In the genomic region with DNA sequence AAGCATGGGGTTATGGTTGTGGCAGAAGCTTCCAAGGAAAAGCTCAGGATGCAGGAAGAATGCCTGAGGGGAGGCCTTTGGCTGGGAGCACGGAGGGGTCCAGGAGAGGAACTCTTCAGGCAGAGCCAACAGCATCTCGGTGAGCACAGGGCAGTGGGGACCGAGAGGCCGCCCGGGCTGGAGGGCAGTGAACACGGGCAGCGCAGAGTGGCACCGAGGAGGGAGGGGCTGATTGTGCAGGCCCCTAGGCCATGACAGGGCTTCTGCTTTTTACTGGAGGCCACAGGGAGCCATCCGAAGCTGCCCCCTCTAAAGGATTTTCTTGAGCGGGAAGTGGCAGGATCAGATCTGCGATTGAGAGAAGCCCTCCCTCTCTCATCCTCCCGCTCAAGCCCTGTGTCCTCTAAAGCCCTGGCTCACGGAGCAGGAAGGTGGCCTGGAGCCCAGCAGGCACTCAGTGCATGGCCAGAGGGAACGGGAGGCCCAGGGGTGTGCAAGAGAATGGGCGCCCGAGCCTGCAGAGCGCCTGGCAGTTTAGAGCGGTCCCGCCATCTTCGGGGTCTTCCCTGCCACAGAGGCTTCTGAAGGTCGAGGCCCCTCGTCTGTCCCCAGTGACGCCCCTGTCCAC, we compare ENCODE assay signal across 8 cellular contexts. TPM values are rescaled to one million over a fixed set of nuclear protein-coding genes. Genes with fewer than 3 reads are reported as not detected.
DNase-seq lines count a peak whose midpoint lies in the region; ATAC-seq and TF ChIP-seq lines count a peak whose summit lies in the region.

No MANE protein-coding gene starts in this region.

- H3K36me3 ChIP-seq in right atrium auricular region, result no peaks in the 10 kb centered on the region
- H3K36me3 ChIP-seq in mammary epithelial cell (ENCODE audit: insufficient read depth, low read length), result no peaks in the 10 kb centered on the region
- H3K36me3 ChIP-seq in lower lobe of right lung, result no peaks in the 10 kb centered on the region
- H3K36me3 ChIP-seq in stomach, result no peaks in the 10 kb centered on the region

- no peaks in the 10 kb centered on the region for H3K79me2 ChIP-seq in mammary epithelial cell (ENCODE audit: insufficient read depth, low read length)

- DNase-seq in Right ventricle myocardium inferior (ENCODE audit: missing footprints) (no peak), right atrium auricular region (ENCODE audit: low spot score) (no peak), mammary epithelial cell (no peak), lower lobe of right lung (no peak), stomach (no peak), SHP77 treated with DMSO at 0.1 percent for 48 hours (lab: John Stamatoyannopoulos, UW) (no peak)

- peaks cover 0 to 30% of the 10 kb centered on the region in 2 donors for H3K4me1 ChIP-seq in right atrium auricular region
- H3K4me1 ChIP-seq in mammary epithelial cell (ENCODE audit: insufficient read depth, low read length), result peaks cover 33% of the 10 kb centered on the region
- peaks cover 26% of the 10 kb centered on the region for H3K4me1 ChIP-seq in lower lobe of right lung
- H3K4me1 ChIP-seq in stomach, result peaks cover 6 to 23% (median 8%) of the 10 kb centered on the region in 4 donors

- TF ChIP-seq POLR2A in stomach (IDR thresholded peaks at IDR 0.05), result no peak

- dilution Hi-C loops in mammary epithelial cell (cut with HindIII; ENCODE audit: low sequenced_read_pairs), result loop anchor here (5.0 kb wide), 1 partner anchor 293 kb away; no protein-coding TSS in a partner anchor

- TSS peak; percentile 40 for BruUV-seq in mammary epithelial cell (replicated peaks; lab: Mats Ljungman, UMichigan)

- H3K27ac ChIP-seq in right atrium auricular region, result peak overlapping the region in 1 of 2 donors; percentile 51
- H3K27ac ChIP-seq in mammary epithelial cell (ENCODE audit: insufficient read depth, low read depth, low read length), result peak overlapping the region; percentile 84
- H3K27ac ChIP-seq in lower lobe of right lung, result peak overlapping the region; percentile 44
- H3K27ac ChIP-seq in stomach, result peak overlapping the region in 2 of 5 donors; percentile 23 to 24

- H3K27me3 ChIP-seq in right atrium auricular region (no peaks in the 10 kb centered on the region), mammary epithelial cell (ENCODE audit: insufficient read depth, low read length) (no peaks in the 10 kb centered on the region), lower lobe of right lung (ENCODE audit: low read depth) (no peaks in the 10 kb centered on the region), stomach (no peaks in the 10 kb centered on the region)

- peak overlapping the region; percentile 16 for H3K4me2 ChIP-seq in mammary epithelial cell (ENCODE audit: insufficient read depth, low read depth, low read length)

- peak overlapping the region; percentile 11 for H2AFZ ChIP-seq in mammary epithelial cell (ENCODE audit: low read depth, low read length)

- ATAC-seq in Right ventricle myocardium inferior, result peak; percentile 58
- ATAC-seq in lower lobe of right lung, result peak; percentile 19 to 22
- no peak for ATAC-seq in GM19035 (IDR thresholded peaks at IDR 0.05; ENCODE audit: unreplicated experiment)
- no peak for ATAC-seq in GM19351 (IDR thresholded peaks at IDR 0.05; ENCODE audit: unreplicated experiment)

- no peak overlapping the region for H3K9ac ChIP-seq in mammary epithelial cell (ENCODE audit: insufficient read depth, low read length)

- TF ChIP-seq CTCF in right atrium auricular region (IDR thresholded peaks at IDR 0.05), result no peak
- TF ChIP-seq CTCF in mammary epithelial cell (conservative IDR thresholded peaks at IDR 0.05 in 1 of 2, IDR thresholded peaks at IDR 0.05 in 1 of 2; ENCODE audit: extremely low read depth in 1 of 2, insufficient read depth in 1 of 2, low read depth in 1 of 2, low read length in 2 of 2), result no peak
- TF ChIP-seq CTCF in lower lobe of right lung (IDR thresholded peaks at IDR 0.05), result no peak
- TF ChIP-seq CTCF in stomach (IDR thresholded peaks at IDR 0.05), result no peak

- no peaks in the 10 kb centered on the region for H3K9me3 ChIP-seq in right atrium auricular region
- H3K9me3 ChIP-seq in mammary epithelial cell (replicated peaks; ENCODE audit: insufficient read depth, low read length), result no peaks in the 10 kb centered on the region
- no peaks in the 10 kb centered on the region for H3K9me3 ChIP-seq in lower lobe of right lung
- no peaks in the 10 kb centered on the region for H3K9me3 ChIP-seq in stomach

- intact Hi-C loops in Right ventricle myocardium inferior (cut with DNase I), result loop anchor here (5.0 to 10.0 kb wide), 3 partner anchors 513 to 985 kb away; a partner anchor contains a TSS
- intact Hi-C loops in mammary epithelial cell (cut with micrococcal nuclease), result loop anchor here (1.0 to 10.0 kb wide), 6 partner anchors 38 to 635 kb away; a partner anchor contains a TSS
- intact Hi-C loops in lower lobe of right lung (cut with DNase I), result no loop called here
- intact Hi-C loops in stomach (cut with DNase I; ENCODE audit: low total_unique reads), result loop anchor here (10.0 kb wide), 1 partner anchor 565 kb away; no protein-coding TSS in a partner anchor

- no peak for TF ChIP-seq EP300 in stomach (IDR thresholded peaks at IDR 0.05)

- H4K20me1 ChIP-seq in mammary epithelial cell (ENCODE audit: insufficient read depth, low read length), result no peaks in the 10 kb centered on the region

- 92% methylated on average over 22 of the region's 23 CpGs for WGBS in mammary epithelial cell (ENCODE audit: low coverage, missing lambda C conversion rate)
- WGBS in stomach, 5 donors, result 67 to 87% (median 86%) methylated on average over 10 to 23 of the region's 23 CpGs

- in situ Hi-C loops in mammary epithelial cell (cut with MboI; ENCODE audit: low sequenced_read_pairs in 2 of 2), result no loop called here

- H3K4me3 ChIP-seq in right atrium auricular region (no peak overlapping the region), mammary epithelial cell (replicated peaks in 1 of 3; ENCODE audit: insufficient read depth in 1 of 3, low read depth in 2 of 3, low read length in 3 of 3) (no peak overlapping the region), lower lobe of right lung (no peak overlapping the region), stomach (no peak overlapping the region)

- CTCF ChIA-PET in mammary epithelial cell (lab: Charles Lee; ENCODE audit: low non-redundant PET), result no interaction called here

RNA-seq across cellular contexts. Expression of a gene that starts 20.6 kb away (rescaled TPM):
- 9.5 TPM for total RNA-seq in Right ventricle myocardium inferior
- 10 to 100 TPM; 14.5 to 18.6 TPM for total RNA-seq in right atrium auricular region
- 10 to 100 TPM; 11.0 to 15.1 TPM for total RNA-seq in mammary epithelial cell
- 8.2 TPM for polyA plus RNA-seq in mammary epithelial cell
- polyA minus RNA-seq in mammary epithelial cell, result 46.5 TPM
- total RNA-seq in lower lobe of right lung, result 27.2 TPM
- total RNA-seq in stomach, result 100 to 1,000 TPM in 1 of 5 donors, 10 to 100 TPM in 3, 1 to 10 TPM in 1; 9.0 to 142 (median 37.9) TPM
- polyA plus RNA-seq in stomach, result 10 to 100 TPM; 12.3 to 24.1 (median 16.0) TPM

Comparison
In these comparisons a context has a peak if more than half of its experiments do, and no peak if none do; other contexts are left out.
1. ATAC-seq: peak in Right ventricle myocardium inferior (single experiment) and lower lobe of right lung (2 of 2); none in GM19035 (single experiment) and GM19351 (single experiment).